Comparison of ENCODE assay signal across 8 cellular contexts in the genomic region with DNA sequence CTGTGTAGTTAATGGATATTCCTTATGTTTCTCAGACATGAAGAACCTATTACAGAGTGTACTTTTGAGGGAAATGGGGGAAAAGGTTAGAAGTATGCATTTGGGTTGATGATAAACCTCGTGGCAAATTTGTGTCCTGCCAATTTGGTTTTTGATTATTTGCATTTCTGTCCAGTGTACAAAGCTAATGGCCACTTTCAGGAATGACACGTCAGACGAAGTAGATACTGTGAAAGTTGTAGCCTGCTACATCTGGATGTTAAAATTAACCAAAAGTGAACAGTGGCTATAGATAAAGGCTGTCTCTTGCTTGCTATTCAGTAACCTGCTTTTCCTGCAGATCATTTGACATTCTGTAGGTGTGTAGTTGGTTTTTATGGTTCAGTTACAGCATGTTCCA. TPM values are rescaled to one million over a fixed set of nuclear protein-coding genes. Genes with fewer than 3 reads are reported as not detected.
DNase-seq lines count a peak whose midpoint lies in the region; ATAC-seq and TF ChIP-seq lines count a peak whose summit lies in the region.

No MANE protein-coding gene starts in this region.

- peaks cover 12% of the 10 kb centered on the region for H3K36me3 Mint-ChIP-seq in MCF 10A (ENCODE audit: insufficient read depth, unreplicated experiment)
- H3K36me3 Mint-ChIP-seq in natural killer cell: no peaks in the 10 kb centered on the region

- peaks cover 4% of the 10 kb centered on the region for H3K4me1 Mint-ChIP-seq in MCF 10A (ENCODE audit: insufficient read depth, unreplicated experiment)
- H3K4me1 Mint-ChIP-seq in natural killer cell: peaks cover 0 to 8% of the 10 kb centered on the region in 2 donors

- H3K27ac Mint-ChIP-seq in MCF 10A (ENCODE audit: low read depth, unreplicated experiment) (peak overlapping the region; percentile 43), natural killer cell (peak overlapping the region; percentile 52 to 85)

- H3K9me3 Mint-ChIP-seq in MCF 10A (ENCODE audit: unreplicated experiment) (no peaks in the 10 kb centered on the region), natural killer cell (no peaks in the 10 kb centered on the region)

- DNase-seq in NCI-H82 (lab: John Stamatoyannopoulos, UW) (peak; percentile 21), NCI-H82 treated with DMSO at 0.1 percent for 48 hours (lab: John Stamatoyannopoulos, UW; ENCODE audit: unreplicated experiment) (no peak), MCF 10A (ENCODE audit: unreplicated experiment) (peak; percentile 4), natural killer cell (no peak), NOMO-1 treated with dmso at 0.1 percent for 144 hours (lab: John Stamatoyannopoulos, UW; ENCODE audit: unreplicated experiment) (no peak), NCI-H2107 (lab: John Stamatoyannopoulos, UW) (no peak), NK-92 (lab: John Stamatoyannopoulos, UW; ENCODE audit: unreplicated experiment) (no peak)

- CTCF ChIA-PET in MCF 10A (lab: Yijun Ruan, JAX): no interaction called here

- ATAC-seq in HG03442 (IDR thresholded peaks at IDR 0.05; ENCODE audit: unreplicated experiment): peak; percentile 33
- no peak for ATAC-seq in natural killer cell

- POLR2A ChIA-PET in MCF 10A (lab: Yijun Ruan, JAX): interaction anchor here (0.5 to 2.5 kb wide), 6 partner anchors 12 to 232 kb away, joined by 3 to 11 read pairs (median 4); a partner anchor contains a TSS

- H3K27me3 Mint-ChIP-seq in MCF 10A (ENCODE audit: insufficient read depth, unreplicated experiment) (peaks cover 41% of the 10 kb centered on the region), natural killer cell (ENCODE audit: low read depth in 2 of 2) (no peaks in the 10 kb centered on the region)

- intact Hi-C loops in MCF 10A (cut with micrococcal nuclease): loop anchor here (1.0 kb wide), 1 partner anchor 1683 kb away; no protein-coding TSS in a partner anchor
- intact Hi-C loops in natural killer cell (cut with micrococcal nuclease): loop anchor here (10.0 kb wide), 2 partner anchors 116 to 386 kb away; a partner anchor contains a TSS

- H3K4me3 Mint-ChIP-seq in MCF 10A (ENCODE audit: unreplicated experiment) (peak overlapping the region; percentile 79), natural killer cell (peak overlapping the region; percentile 86)

- TSS peak; percentile 60 for BruUV-seq in MCF 10A (replicated peaks; lab: Mats Ljungman, UMichigan)

- no peak for TF ChIP-seq CTCF in MCF 10A (IDR thresholded peaks at IDR 0.05; ENCODE audit: unreplicated experiment)
- no peak for TF ChIP-seq CTCF in natural killer cell (IDR thresholded peaks at IDR 0.05)

RNA-seq across cellular contexts. Expression of a gene that starts 1.0 kb away (rescaled TPM):
- total RNA-seq in MCF 10A (2022) (134 and 157 TPM in 2 replicates), natural killer cell (10 to 100 TPM in 1 of 3 donors, 1 to 10 TPM in 2; 6.8 to 13.5 (median 7.8) TPM)

Comparison
In these comparisons a context has a peak if more than half of its experiments do, and no peak if none do; other contexts are left out.
1. DNase-seq: peak in NCI-H82 (single experiment) and MCF 10A (single experiment); none in NCI-H82 treated with DMSO at 0.1 percent for 48 hours (single experiment), natural killer cell (single experiment), NOMO-1 treated with dmso at 0.1 percent for 144 hours (single experiment), NCI-H2107 (single experiment) and NK-92 (single experiment).